ENCODE assay signal across 10 cellular contexts in genomic region chr16:68072038-68072695, GRCh38. TPM values are rescaled to one million over a fixed set of nuclear protein-coding genes. Genes with fewer than 3 reads are reported as not detected.
DNase-seq lines count a peak whose midpoint lies in the region; ATAC-seq and TF ChIP-seq lines count a peak whose summit lies in the region.
"Had no signal": no experiment of that assay in that cellular context is flagged by ENCODE, and none has a peak within 500 bp of the region (broad histone marks: within the 10 kb centered on the region; RNA-seq: fewer than 3 reads in every experiment).

No MANE protein-coding gene starts in this region.

- ATAC-seq in psoas muscle, result peak; percentile 76 to 83 (median 81)
- no peak for ATAC-seq in GM21723 (IDR thresholded peaks at IDR 0.05; ENCODE audit: unreplicated experiment)

- H3K36me3 ChIP-seq in psoas muscle (ENCODE audit: insufficient read depth in 1 of 2, low read depth in 1 of 2), result peaks cover 0 to 31% of the 10 kb centered on the region in 2 donors

- H3K27ac ChIP-seq in psoas muscle, result peak overlapping the region; percentile 81

- 30 to 49% (median 40%) methylated on average over 9 of the region's 9 CpGs for WGBS in psoas muscle, 3 donors

- peaks cover 72% of the 10 kb centered on the region for H3K4me1 ChIP-seq in psoas muscle

- TF ChIP-seq CTCF in fibroblast of mammary gland (conservative IDR thresholded peaks at IDR 0.05; ENCODE audit: control insufficient read depth, insufficient read depth, low read depth, low read length), result no peak
- TF ChIP-seq CTCF in psoas muscle (IDR thresholded peaks at IDR 0.05), result no peak

- no peaks in the 10 kb centered on the region for H3K27me3 ChIP-seq in psoas muscle (ENCODE audit: insufficient read depth in 3 of 3, low read length in 2 of 3)

- no peaks in the 10 kb centered on the region for H3K9me3 ChIP-seq in psoas muscle

- H3K4me3 ChIP-seq in fibroblast of mammary gland (ENCODE audit: control insufficient read depth, low read depth, low read length) (no peak overlapping the region), psoas muscle (no peak overlapping the region)

- intact Hi-C loops in psoas muscle (cut with DNase I), result loop anchor here (5.0 to 10.0 kb wide), 2 partner anchors 155 to 243 kb away; partner anchors contain the start of genes PRMT7 (in 1 of the 2) and SLC7A6OS (in 1 of the 2)

- DNase-seq in EH (ENCODE audit: low read depth), result peak; percentile 89
- peak; percentile 97 for DNase-seq in RPMI8226
- DNase-seq in fibroblast of mammary gland (ENCODE audit: low read depth), result peak; percentile 89
- DNase-seq in psoas muscle, result peak; percentile 69 to 95
- no peak for DNase-seq in DMS53 (lab: John Stamatoyannopoulos, UW)
- DNase-seq in cerebellar nuclear complex (lab: John Stamatoyannopoulos, UW), result no peak
- DNase-seq in activated CD4-positive, alpha-beta T cell treated with anti-CD3 and anti-CD28 coated beads, Interleukin-2, amount 50 U/mL, for 1 hour, result no peak
- DNase-seq: retina had no signal

RNA-seq across cellular contexts. Expression of gene NFATC3, which starts 13.0 kb away (rescaled TPM):
- 10 to 100 TPM; 40.8 to 53.5 (median 44.0) TPM for total RNA-seq in psoas muscle
- 10 to 100 TPM in 2 of 3 donors, 1 to 10 TPM in 1; 9.8 to 43.1 (median 17.3) TPM for polyA plus RNA-seq in psoas muscle

RNA-seq across cellular contexts. Expression of gene DUS2, which starts 49.1 kb away (rescaled TPM):
- 10 to 100 TPM in 2 of 4 donors, 1 to 10 TPM in 2; 7.0 to 10.5 (median 9.8) TPM for total RNA-seq in psoas muscle
- 10 to 100 TPM in 1 of 3 donors, 1 to 10 TPM in 2; 3.4 to 15.1 (median 9.5) TPM for polyA plus RNA-seq in psoas muscle

RNA-seq across cellular contexts. Expression of gene DDX28, which starts 49.1 kb away (rescaled TPM):
- total RNA-seq in psoas muscle, result 10 to 100 TPM; 10.0 to 19.3 (median 14.4) TPM
- 10 to 100 TPM; 11.9 to 20.2 (median 12.6) TPM for polyA plus RNA-seq in psoas muscle

RNA-seq across cellular contexts. Expression of gene DPEP2NB, which starts 56.5 kb away (rescaled TPM):
- not detected for total RNA-seq in psoas muscle
- polyA plus RNA-seq in psoas muscle, result under 1 TPM in 1 of 3 donors, not detected in 2; 0.05 TPM
- total RNA-seq: frontal cortex had no signal

Comparison
In these comparisons a context has a peak if more than half of its experiments do, and no peak if none do; other contexts are left out.
1. DNase-seq: peak in EH (single experiment), RPMI8226 (single experiment), fibroblast of mammary gland (single experiment) and psoas muscle (2 of 2); none in DMS53 (single experiment), cerebellar nuclear complex (0 of 2) and activated CD4-positive, alpha-beta T cell treated with anti-CD3 and anti-CD28 coated beads, Interleukin-2, amount 50 U/mL, for 1 hour (single experiment).